Comparison of ENCODE assay signal across 8 cellular contexts in genomic region chr1:21325231-21325718, GRCh38. TPM values are rescaled to one million over a fixed set of nuclear protein-coding genes. Genes with fewer than 3 reads are reported as not detected.
DNase-seq lines count a peak whose midpoint lies in the region; ATAC-seq and TF ChIP-seq lines count a peak whose summit lies in the region.

No MANE protein-coding gene starts in this region.

- H3K27me3 ChIP-seq in DOHH2 (ENCODE audit: control insufficient read depth, low read length) = peaks cover 28% of the 10 kb centered on the region
- H3K27me3 ChIP-seq in esophagus (ENCODE audit: control insufficient read depth in 1 of 2, insufficient read depth in 2 of 2, low read length in 2 of 2) = no peaks in the 10 kb centered on the region
- H3K27me3 ChIP-seq in prostate gland (replicated peaks; ENCODE audit: insufficient read depth) = no peaks in the 10 kb centered on the region

- no peaks in the 10 kb centered on the region for H4K20me1 ChIP-seq in DOHH2 (ENCODE audit: control insufficient read depth, insufficient read depth, low read depth, low read length)

- intact Hi-C loops in prostate gland (cut with DNase I) = no loop called here

- no peaks in the 10 kb centered on the region; the same call in 1 of the 2 replicates for H3F3A ChIP-seq in DOHH2 (ENCODE audit: control insufficient read depth, insufficient read depth)

- no peak for DNase-seq in RWPE1 (ENCODE audit: low spot score)
- DNase-seq in prostate gland (ENCODE audit: low spot score) = no peak
- DNase-seq in amygdala (lab: John Stamatoyannopoulos, UW) = no peak
- DNase-seq in RPMI8226 = no peak

- no peaks in the 10 kb centered on the region for H3K9me3 ChIP-seq in DOHH2 (ENCODE audit: control insufficient read depth, insufficient read depth, low read length)
- H3K9me3 ChIP-seq in esophagus (ENCODE audit: control insufficient read depth in 2 of 2, insufficient read depth in 1 of 2, low read depth in 1 of 2, low read length in 1 of 2) = no peaks in the 10 kb centered on the region
- H3K9me3 ChIP-seq in prostate gland = no peaks in the 10 kb centered on the region

- no peak for ATAC-seq in HG02884 (IDR thresholded peaks at IDR 0.05; ENCODE audit: unreplicated experiment)
- ATAC-seq in GM18505 (IDR thresholded peaks at IDR 0.05; ENCODE audit: unreplicated experiment) = no peak

- peaks cover 33% of the 10 kb centered on the region for H3K4me1 ChIP-seq in DOHH2 (ENCODE audit: control insufficient read depth, low read length)
- H3K4me1 ChIP-seq in esophagus (ENCODE audit: control insufficient read depth in 2 of 2, insufficient read depth in 2 of 2, low read length in 1 of 2) = peaks cover 23 to 30% of the 10 kb centered on the region in 2 donors
- peaks cover 29% of the 10 kb centered on the region for H3K4me1 ChIP-seq in prostate gland (replicated peaks)

- POLR2A ChIA-PET in RWPE1 (lab: Yijun Ruan, JAX; ENCODE audit: low non-redundant PET) = interaction anchor here (1.1 kb wide), 1 partner anchor 20 kb away, joined by 4 read pairs; no protein-coding TSS in a partner anchor

- H3K79me2 ChIP-seq in DOHH2 (ENCODE audit: control insufficient read depth, low read length) = no peaks in the 10 kb centered on the region

- H3K4me2 ChIP-seq in DOHH2 (ENCODE audit: low read length) = peak overlapping the region; percentile 14; the same call in 1 of the 2 replicates

- H3K4me3 ChIP-seq in DOHH2 (ENCODE audit: low read length) (no peak overlapping the region), esophagus (ENCODE audit: low read depth in 1 of 2, low read length in 2 of 2) (no peak overlapping the region), prostate gland (no peak overlapping the region)

- H3K36me3 ChIP-seq in DOHH2 (ENCODE audit: control insufficient read depth, low read length) (no peaks in the 10 kb centered on the region), esophagus (ENCODE audit: control insufficient read depth in 2 of 2, insufficient read depth in 2 of 2, low read length in 1 of 2) (no peaks in the 10 kb centered on the region), prostate gland (no peaks in the 10 kb centered on the region)

- TF ChIP-seq CTCF in DOHH2 (IDR thresholded peaks at IDR 0.05; ENCODE audit: low read depth, low read length, poor library complexity, severe bottlenecking) (no peak), RWPE1 (conservative IDR thresholded peaks at IDR 0.05; ENCODE audit: low read depth) (no peak), prostate gland (IDR thresholded peaks at IDR 0.05) (no peak)

- H3K27ac ChIP-seq in DOHH2 (ENCODE audit: low read depth, low read length) (no peak overlapping the region), RWPE1 (peak overlapping the region; percentile 98), esophagus (ENCODE audit: low read depth in 2 of 2, low read length in 1 of 2) (peak overlapping the region; percentile 61 to 96), prostate gland (peak overlapping the region; percentile 82 to 86)

- TF ChIP-seq POLR2A in prostate gland (IDR thresholded peaks at IDR 0.05) (no peak), GM18505 (IDR thresholded peaks at IDR 0.05; ENCODE audit: borderline replicate concordance, extremely low read depth, insufficient read depth, insufficient read length) (no peak)

- CTCF ChIA-PET in RWPE1 (lab: Yijun Ruan, JAX) = interaction anchor here (0.6 to 1.0 kb wide), 4 partner anchors 43 to 167 kb away, joined by 3 to 4 read pairs (median 4); no protein-coding TSS in a partner anchor

- 53 to 57% methylated on average over 7 of the region's 7 CpGs for WGBS in esophagus, 2 donors
- 76% methylated on average over 7 of the region's 7 CpGs for WGBS in prostate gland

- no peaks in the 10 kb centered on the region for H3K9me2 ChIP-seq in DOHH2 (replicated peaks; ENCODE audit: control insufficient read depth, low read length)

RNA-seq across cellular contexts. Expression of gene ECE1, which starts 35.0 kb away (rescaled TPM):
- polyA plus RNA-seq in esophagus = 10 to 100 TPM; 12.4 to 14.2 TPM
- 100 to 1,000 TPM; 113 to 146 TPM for total RNA-seq in prostate gland
